ENCODE assay signal across 8 cellular contexts in genomic region chr22:45672564-45673481, GRCh38. TPM values are rescaled to one million over a fixed set of nuclear protein-coding genes. Genes with fewer than 3 reads are reported as not detected.
DNase-seq lines count a peak whose midpoint lies in the region; ATAC-seq and TF ChIP-seq lines count a peak whose summit lies in the region.

No MANE protein-coding gene starts in this region.

- H3K9me3 Mint-ChIP-seq in activated naive CD8-positive, alpha-beta T cell treated with anti-CD3 and anti-CD28 coated beads, Interleukin-2, amount 50 U/mL, for 24 hours = no peaks in the 10 kb centered on the region

- no peak for DNase-seq in AG09309 (ENCODE audit: low read depth)
- no peak for DNase-seq in activated naive CD8-positive, alpha-beta T cell treated with anti-CD3 and anti-CD28 coated beads, Interleukin-2, amount 50 U/mL, for 24 hours
- DNase-seq in stomach = no peak
- DNase-seq in NCI-H774 (lab: John Stamatoyannopoulos, UW) = no peak
- no peak for DNase-seq in posterior vena cava (ENCODE audit: low spot score)
- DNase-seq in amniotic stem cell (lab: John Stamatoyannopoulos, UW) = no peak

- H3K36me3 ChIP-seq in stomach = peaks cover 0 to 3% (median 0%) of the 10 kb centered on the region in 4 donors

- no peak for TF ChIP-seq CTCF in AG09309 (IDR thresholded peaks at IDR 0.05; ENCODE audit: control insufficient read depth, insufficient read depth, low read depth, low read length, missing control alignments)
- TF ChIP-seq CTCF in stomach (IDR thresholded peaks at IDR 0.05) = no peak

- no peak for TF ChIP-seq POLR2A in stomach (IDR thresholded peaks at IDR 0.05)

- no peak for TF ChIP-seq EP300 in stomach (IDR thresholded peaks at IDR 0.05)

- H3K27me3 Mint-ChIP-seq in activated naive CD8-positive, alpha-beta T cell treated with anti-CD3 and anti-CD28 coated beads, Interleukin-2, amount 50 U/mL, for 24 hours = no peaks in the 10 kb centered on the region

- H3K9me3 ChIP-seq in iPS-18c (ENCODE audit: control insufficient read depth, insufficient read depth, low read length) (peaks cover 2% of the 10 kb centered on the region), stomach (no peaks in the 10 kb centered on the region)

- ATAC-seq in HG02571 (IDR thresholded peaks at IDR 0.05; ENCODE audit: unreplicated experiment) = peak; percentile 22
- ATAC-seq in activated naive CD8-positive, alpha-beta T cell treated with anti-CD3 and anti-CD28 coated beads, Interleukin-2, amount 50 U/mL, for 24 hours = no peak

- no peaks in the 10 kb centered on the region for H3K27me3 ChIP-seq in stomach

- H3K27ac Mint-ChIP-seq in activated naive CD8-positive, alpha-beta T cell treated with anti-CD3 and anti-CD28 coated beads, Interleukin-2, amount 50 U/mL, for 24 hours = peak overlapping the region; percentile 95

- H3K4me3 Mint-ChIP-seq in activated naive CD8-positive, alpha-beta T cell treated with anti-CD3 and anti-CD28 coated beads, Interleukin-2, amount 50 U/mL, for 24 hours = peak overlapping the region; percentile 94

- intact Hi-C loops in stomach (cut with DNase I; ENCODE audit: low total_unique reads) (no loop called here), posterior vena cava (cut with DNase I) (no loop called here)

- WGBS in stomach, 5 donors = 17 to 32% (median 20%) methylated on average over 8 to 14 of the region's 14 CpGs

- H3K36me3 Mint-ChIP-seq in activated naive CD8-positive, alpha-beta T cell treated with anti-CD3 and anti-CD28 coated beads, Interleukin-2, amount 50 U/mL, for 24 hours (ENCODE audit: low read depth) = peaks cover 25% of the 10 kb centered on the region

- peak overlapping the region; percentile 95 for H3K4me3 ChIP-seq in AG09309 (ENCODE audit: control insufficient read depth, low read depth, low read length)
- peak overlapping the region; percentile 96 for H3K4me3 ChIP-seq in iPS-18c (ENCODE audit: insufficient read depth, low read depth, low read length)
- peak overlapping the region; percentile 76 to 83 (median 82) for H3K4me3 ChIP-seq in stomach

- peak overlapping the region; percentile 76 to 92 (median 87) for H3K27ac ChIP-seq in stomach

- H3K4me1 ChIP-seq in stomach = peaks cover 20 to 59% (median 44%) of the 10 kb centered on the region in 4 donors

- peaks cover 41% of the 10 kb centered on the region for H3K4me1 Mint-ChIP-seq in activated naive CD8-positive, alpha-beta T cell treated with anti-CD3 and anti-CD28 coated beads, Interleukin-2, amount 50 U/mL, for 24 hours

RNA-seq across cellular contexts. Expression of gene ATXN10, which starts 1.2 kb away (rescaled TPM):
- total RNA-seq in stomach (100 to 1,000 TPM in 4 of 5 donors, 10 to 100 TPM in 1; 65.6 to 171 (median 125) TPM), posterior vena cava (100 to 1,000 TPM; 108 to 117 TPM)
- polyA plus RNA-seq in stomach = 10 to 100 TPM; 36.5 to 47.9 (median 43.8) TPM
